8 cellular contexts compared by ENCODE assay signal in genomic region chr19:44746616-44746945, GRCh38. TPM values are rescaled to one million over a fixed set of nuclear protein-coding genes. Genes with fewer than 3 reads are reported as not detected.
DNase-seq lines count a peak whose midpoint lies in the region; ATAC-seq and TF ChIP-seq lines count a peak whose summit lies in the region.

No MANE protein-coding gene starts in this region.

- peak overlapping the region; percentile 99 for H3K4me3 Mint-ChIP-seq in T-helper 17 cell

- ATAC-seq in T-helper 17 cell: no peak

- H2AFZ ChIP-seq in hepatocyte: no peak overlapping the region

- H3K27ac Mint-ChIP-seq in T-helper 17 cell: peak overlapping the region; percentile 98

- no peak for TF ChIP-seq CTCF in hepatocyte (IDR thresholded peaks at IDR 0.05; ENCODE audit: poor library complexity)

- no peaks in the 10 kb centered on the region for H3K36me3 ChIP-seq in ES-I3 (ENCODE audit: insufficient read depth, low read length)
- H3K36me3 ChIP-seq in hepatocyte (replicated peaks; ENCODE audit: insufficient read depth, low read depth): no peaks in the 10 kb centered on the region
- peaks cover 7 to 13% (median 9%) of the 10 kb centered on the region in 3 donors for H3K36me3 ChIP-seq in skeletal muscle tissue (ENCODE audit: control insufficient read depth in 3 of 3, insufficient read depth in 3 of 3, low read length in 3 of 3)

- no peaks in the 10 kb centered on the region for H3K27me3 ChIP-seq in hepatocyte
- no peaks in the 10 kb centered on the region for H3K27me3 ChIP-seq in skeletal muscle tissue (ENCODE audit: control insufficient read depth in 3 of 3, insufficient read depth in 3 of 3, low read length in 3 of 3)

- peaks cover 6% of the 10 kb centered on the region for H3K36me3 Mint-ChIP-seq in T-helper 17 cell (ENCODE audit: low read depth)

- DNase-seq in T-helper 17 cell: no peak
- DNase-seq in hepatocyte (ENCODE audit: low spot score): no peak
- DNase-seq in NCI-H226: no peak
- no peak for DNase-seq in effector CD8-positive, alpha-beta T cell (lab: John Stamatoyannopoulos, UW)
- DNase-seq in SKM-1 treated with dmso at 0.1 percent for 144 hours (lab: John Stamatoyannopoulos, UW; ENCODE audit: unreplicated experiment): no peak
- no peak for DNase-seq in NCI-H2107 treated with DMSO at 0.1 percent for 48 hours (lab: John Stamatoyannopoulos, UW; ENCODE audit: unreplicated experiment)

- H3K9ac ChIP-seq in ES-I3 (ENCODE audit: low read depth, low read length) (peak overlapping the region; percentile 61; the same call in 1 of the 2 replicates), skeletal muscle tissue (ENCODE audit: low read depth in 1 of 3, low read length in 3 of 3) (peak overlapping the region in 2 of 3 donors; percentile 77)

- no peaks in the 10 kb centered on the region for H3K9me2 ChIP-seq in hepatocyte (replicated peaks; ENCODE audit: insufficient read depth)

- H3K4me2 ChIP-seq in hepatocyte: peak overlapping the region; percentile 99

- WGBS in hepatocyte (ENCODE audit: low lambda C conversion rate, missing lambda C conversion rate): 82% methylated on average over 5 of the region's 5 CpGs

- peaks cover 8% of the 10 kb centered on the region for H3K4me1 ChIP-seq in ES-I3 (ENCODE audit: insufficient read depth, low read length)
- H3K4me1 ChIP-seq in hepatocyte (ENCODE audit: insufficient read depth): peaks cover 37% of the 10 kb centered on the region
- peaks cover 57 to 65% (median 58%) of the 10 kb centered on the region in 3 donors for H3K4me1 ChIP-seq in skeletal muscle tissue (ENCODE audit: control insufficient read depth in 3 of 3, insufficient read depth in 3 of 3, low read length in 3 of 3)

- H3K4me3 ChIP-seq in hepatocyte (no peak overlapping the region), skeletal muscle tissue (ENCODE audit: low read length in 3 of 3) (peak overlapping the region in 1 of 3 donors; percentile 40)

- no peaks in the 10 kb centered on the region for H4K20me1 ChIP-seq in hepatocyte (ENCODE audit: insufficient read depth, poor library complexity, severe bottlenecking)

- H3K27ac ChIP-seq in hepatocyte: peak overlapping the region; percentile 90
- peak overlapping the region; percentile 93 for H3K27ac ChIP-seq in skeletal muscle tissue (ENCODE audit: low read depth, low read length)

- peaks cover 50% of the 10 kb centered on the region for H3K4me1 Mint-ChIP-seq in T-helper 17 cell

- H3K9me3 ChIP-seq in ES-I3 (ENCODE audit: control insufficient read depth, insufficient read depth, low read length) (no peaks in the 10 kb centered on the region), T-helper 17 cell (ENCODE audit: control insufficient read depth, low read length, poor library complexity, severe bottlenecking) (no peaks in the 10 kb centered on the region), hepatocyte (ENCODE audit: low read depth) (no peaks in the 10 kb centered on the region), skeletal muscle tissue (ENCODE audit: control insufficient read depth in 3 of 3, low read length in 3 of 3) (no peaks in the 10 kb centered on the region)

- no peaks in the 10 kb centered on the region for H3K27me3 Mint-ChIP-seq in T-helper 17 cell

- H3K79me2 ChIP-seq in hepatocyte: peaks cover 27% of the 10 kb centered on the region

RNA-seq across cellular contexts. Expression of gene BCL3, which starts 1.9 kb away (rescaled TPM):
- total RNA-seq in T-helper 17 cell: 100 to 1,000 TPM; 149 to 168 TPM
- total RNA-seq in hepatocyte: 4.3 and 6.3 TPM in 2 replicates
- polyA plus RNA-seq in hepatocyte: 45.7 and 51.4 TPM in 2 replicates
- total RNA-seq in skeletal muscle tissue: 3.1 TPM

RNA-seq across cellular contexts. Expression of gene CBLC, which starts 31.1 kb away (rescaled TPM):
- total RNA-seq in T-helper 17 cell (not detected), hepatocyte (26.2 and 28.3 TPM in 2 replicates), skeletal muscle tissue (not detected)
- 38.1 and 39.7 TPM in 2 replicates for polyA plus RNA-seq in hepatocyte

RNA-seq across cellular contexts. Expression of gene CEACAM16, which starts 47.6 kb away (rescaled TPM):
- total RNA-seq in T-helper 17 cell (not detected), hepatocyte (0.73 TPM in 1 of 2 replicates, not detected in the other), skeletal muscle tissue (1.0 TPM)
- not detected in 2 replicates for polyA plus RNA-seq in hepatocyte

Comparison
In these comparisons a context has a peak if more than half of its experiments do, and no peak if none do; other contexts are left out.
1. RNA of gene BCL3, which starts 1.9 kb away (total RNA-seq): 149 to 168 TPM in T-helper 17 cell; 4.3 to 6.3 TPM in hepatocyte and 3.1 TPM in skeletal muscle tissue (single experiment); every median in the first group is over 10 times any median in the second.
2. RNA of gene CBLC, which starts 31.1 kb away (total RNA-seq): 26.2 to 28.3 TPM in hepatocyte; not detected in T-helper 17 cell and not detected in skeletal muscle tissue (single experiment); every median in the first group is over 10 times any median in the second.